ENCODE assay signal across 1 cellular context in genomic region chr1:28313710-28314510, GRCh38.
TF ChIP-seq lines count a peak whose summit lies in the region.

No MANE protein-coding gene starts in this region.

TF ChIP-seq in HepG2, 621 proteins besides CTCF, POLR2A, EP300 and RAD21 (continued from another document and continues in another):
- TF ChIP-seq ARID4A (CRISPR knock-in tag; IDR thresholded peaks at IDR 0.05; ENCODE audit: borderline replicate concordance) = peak; percentile 45; the same call in 1 of the 2 replicates
- TF ChIP-seq ZKSCAN8 (CRISPR knock-in tag; IDR thresholded peaks at IDR 0.05; ENCODE audit: borderline replicate concordance) = 0 out of 2 replicates have a peak, but pooled peaks have one; percentile 20
- no peak for TF ChIP-seq SOX6 (IDR thresholded peaks at IDR 0.05)
- peak; percentile 56; the same call in 1 of the 2 replicates for TF ChIP-seq SOX6 (CRISPR knock-in tag; IDR thresholded peaks at IDR 0.05)
- 0 out of 2 replicates have a peak, but pooled peaks have one; percentile 5 for TF ChIP-seq BHLHE40 (IDR thresholded peaks at IDR 0.05; ENCODE audit: low read length)
- TF ChIP-seq MEIS1 (CRISPR knock-in tag; IDR thresholded peaks at IDR 0.05; ENCODE audit: borderline replicate concordance) = peak; percentile 94; the same call in 1 of the 2 replicates
- TF ChIP-seq HMGXB4 (CRISPR knock-in tag; IDR thresholded peaks at IDR 0.05; ENCODE audit: borderline replicate concordance in 1 of 2, low read depth in 1 of 2) = peak; percentile 21 to 60; a peak in 1 of 4 replicates
- no peak for TF ChIP-seq FOXP1 (IDR thresholded peaks at IDR 0.05)
- peak; percentile 75 for TF ChIP-seq FOXP1 (CRISPR knock-in tag; IDR thresholded peaks at IDR 0.05)
- TF ChIP-seq ARNT2 (CRISPR knock-in tag; IDR thresholded peaks at IDR 0.05; ENCODE audit: low read depth) = peak; percentile 41; the same call in 1 of the 2 replicates
- peak; percentile 84 for TF ChIP-seq RARA (CRISPR knock-in tag; IDR thresholded peaks at IDR 0.05)
- TF ChIP-seq ZNF629 (CRISPR knock-in tag; conservative IDR thresholded peaks at IDR 0.05) = 0 out of 2 replicates have a peak, but pooled peaks have one; percentile 19
- peak; percentile 92 for TF ChIP-seq ZNF292 (CRISPR knock-in tag; IDR thresholded peaks at IDR 0.05; ENCODE audit: borderline replicate concordance, low read depth)
- TF ChIP-seq THRA (CRISPR knock-in tag; IDR thresholded peaks at IDR 0.05; ENCODE audit: borderline replicate concordance) = peak; percentile 38; the same call in 1 of the 2 replicates
- TF ChIP-seq PAXIP1 (CRISPR knock-in tag; conservative IDR thresholded peaks at IDR 0.05) = peak; percentile 76
- TF ChIP-seq ZBTB1 (CRISPR knock-in tag; IDR thresholded peaks at IDR 0.05; ENCODE audit: borderline replicate concordance) = no peak
- TF ChIP-seq ZFP91 (CRISPR knock-in tag; IDR thresholded peaks at IDR 0.05; ENCODE audit: borderline replicate concordance) = peak; percentile 27; the same call in 1 of the 2 replicates
- TF ChIP-seq ZNF800 (CRISPR knock-in tag; IDR thresholded peaks at IDR 0.05) = 0 out of 2 replicates have a peak, but pooled peaks have one; percentile 47
- peak; percentile 79; the same call in 1 of the 2 replicates for TF ChIP-seq SOX5 (CRISPR knock-in tag; IDR thresholded peaks at IDR 0.05; ENCODE audit: borderline replicate concordance)
- TF ChIP-seq ZNF264 (CRISPR knock-in tag; IDR thresholded peaks at IDR 0.05) = peak; percentile 44; the same call in 1 of the 2 replicates
- peak; percentile 95 for TF ChIP-seq CEBPG (CRISPR knock-in tag; IDR thresholded peaks at IDR 0.05)
- TF ChIP-seq ZNF160 (CRISPR knock-in tag; IDR thresholded peaks at IDR 0.05) = no peak
- peak; percentile 89 for TF ChIP-seq RXRA (CRISPR knock-in tag; IDR thresholded peaks at IDR 0.05)
- peak; percentile 78 for TF ChIP-seq FOXP4 (CRISPR knock-in tag; IDR thresholded peaks at IDR 0.05)
- TF ChIP-seq NFKBIZ (CRISPR knock-in tag; IDR thresholded peaks at IDR 0.05) = no peak
- 0 out of 2 replicates have a peak, but pooled peaks have one; percentile 20 for TF ChIP-seq ZBTB26 (CRISPR knock-in tag; IDR thresholded peaks at IDR 0.05; ENCODE audit: borderline replicate concordance)
- no peak for TF ChIP-seq TAF15 (IDR thresholded peaks at IDR 0.05; ENCODE audit: low read depth, low read length, poor library complexity, severe bottlenecking)
- peak; percentile 61; the same call in 1 of the 2 replicates for TF ChIP-seq ZNF574 (CRISPR knock-in tag; IDR thresholded peaks at IDR 0.05)
- TF ChIP-seq CREB1 (IDR thresholded peaks at IDR 0.05) = no peak
- peak; percentile 44 for TF ChIP-seq CREB1 (CRISPR knock-in tag; IDR thresholded peaks at IDR 0.05)
- peak; percentile 76 for TF ChIP-seq HNF1B (CRISPR knock-in tag; IDR thresholded peaks at IDR 0.05)
- no peak for TF ChIP-seq TOE1 (CRISPR knock-in tag; IDR thresholded peaks at IDR 0.05)
